ENCODE assay signal across 2 cellular contexts in the genomic region with DNA sequence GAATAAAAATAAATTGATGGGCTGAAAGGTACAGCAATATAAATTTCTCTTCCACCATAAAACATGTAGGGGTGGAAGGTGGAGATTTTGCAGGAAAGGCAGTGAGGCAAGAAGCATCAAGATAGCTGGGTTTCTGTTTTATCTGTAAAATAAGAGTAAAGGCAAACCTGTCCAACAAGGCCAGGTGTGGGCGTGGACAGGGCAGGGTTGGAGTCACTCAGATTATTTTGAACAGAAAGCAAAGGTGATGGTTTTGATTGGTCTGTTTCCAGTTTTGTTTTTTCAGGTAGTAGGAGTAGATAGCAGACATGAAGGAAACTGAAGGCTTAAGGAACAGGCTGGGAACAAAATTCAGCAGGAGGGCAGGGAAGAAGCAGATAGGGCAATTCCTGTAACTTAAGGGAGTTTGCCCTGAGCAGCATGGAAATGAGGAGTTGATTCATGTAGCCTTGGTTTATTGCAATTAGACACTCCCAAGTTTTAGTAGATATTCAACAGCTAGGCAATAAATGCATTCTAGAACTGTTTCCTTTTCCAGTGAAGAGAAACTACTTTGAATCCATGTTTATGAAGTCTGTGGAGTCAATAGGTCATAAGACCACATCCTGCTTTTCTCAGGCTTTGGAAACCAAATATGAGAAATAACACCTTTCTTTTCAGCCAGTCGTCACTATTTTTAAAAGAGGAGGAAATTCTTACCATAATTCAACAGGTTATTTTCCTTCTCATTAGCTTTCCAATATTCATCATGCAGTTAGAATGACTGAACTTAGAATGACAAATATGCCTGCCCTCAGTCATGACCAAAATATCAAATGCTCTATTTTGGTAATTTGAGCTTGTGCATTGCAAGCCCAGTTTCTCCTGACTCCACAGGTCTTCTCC.
TF ChIP-seq lines count a peak whose summit lies in the region.

No MANE protein-coding gene starts in this region.

TF ChIP-seq in SK-N-SH, 30 proteins besides CTCF, POLR2A, EP300 and RAD21 (continued from another document):
- TF ChIP-seq, protein P1, sequence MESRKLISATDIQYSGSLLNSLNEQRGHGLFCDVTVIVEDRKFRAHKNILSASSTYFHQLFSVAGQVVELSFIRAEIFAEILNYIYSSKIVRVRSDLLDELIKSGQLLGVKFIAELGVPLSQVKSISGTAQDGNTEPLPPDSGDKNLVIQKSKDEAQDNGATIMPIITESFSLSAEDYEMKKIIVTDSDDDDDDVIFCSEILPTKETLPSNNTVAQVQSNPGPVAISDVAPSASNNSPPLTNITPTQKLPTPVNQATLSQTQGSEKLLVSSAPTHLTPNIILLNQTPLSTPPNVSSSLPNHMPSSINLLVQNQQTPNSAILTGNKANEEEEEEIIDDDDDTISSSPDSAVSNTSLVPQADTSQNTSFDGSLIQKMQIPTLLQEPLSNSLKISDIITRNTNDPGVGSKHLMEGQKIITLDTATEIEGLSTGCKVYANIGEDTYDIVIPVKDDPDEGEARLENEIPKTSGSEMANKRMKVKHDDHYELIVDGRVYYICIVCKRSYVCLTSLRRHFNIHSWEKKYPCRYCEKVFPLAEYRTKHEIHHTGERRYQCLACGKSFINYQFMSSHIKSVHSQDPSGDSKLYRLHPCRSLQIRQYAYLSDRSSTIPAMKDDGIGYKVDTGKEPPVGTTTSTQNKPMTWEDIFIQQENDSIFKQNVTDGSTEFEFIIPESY (IDR thresholded peaks at IDR 0.05; ENCODE audit: borderline replicate concordance, low read depth): no peak
- TF ChIP-seq, protein P2, sequence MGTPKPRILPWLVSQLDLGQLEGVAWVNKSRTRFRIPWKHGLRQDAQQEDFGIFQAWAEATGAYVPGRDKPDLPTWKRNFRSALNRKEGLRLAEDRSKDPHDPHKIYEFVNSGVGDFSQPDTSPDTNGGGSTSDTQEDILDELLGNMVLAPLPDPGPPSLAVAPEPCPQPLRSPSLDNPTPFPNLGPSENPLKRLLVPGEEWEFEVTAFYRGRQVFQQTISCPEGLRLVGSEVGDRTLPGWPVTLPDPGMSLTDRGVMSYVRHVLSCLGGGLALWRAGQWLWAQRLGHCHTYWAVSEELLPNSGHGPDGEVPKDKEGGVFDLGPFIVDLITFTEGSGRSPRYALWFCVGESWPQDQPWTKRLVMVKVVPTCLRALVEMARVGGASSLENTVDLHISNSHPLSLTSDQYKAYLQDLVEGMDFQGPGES (IDR thresholded peaks at IDR 0.05; ENCODE audit: low read depth, low read length): no peak
- TF ChIP-seq JUND (IDR thresholded peaks at IDR 0.05) (no peak), NRF1 (IDR thresholded peaks at IDR 0.05; ENCODE audit: low read depth, low read length) (no peak), SMC3 (IDR thresholded peaks at IDR 0.05; ENCODE audit: low read depth, low read length) (no peak), CHD2 (IDR thresholded peaks at IDR 0.05; ENCODE audit: low read length, partially characterized antibody) (no peak), RCOR1 (IDR thresholded peaks at IDR 0.05; ENCODE audit: low read length) (no peak), FOXJ3 (CRISPR knock-in tag; IDR thresholded peaks at IDR 0.05) (no peak), GABPA (IDR thresholded peaks at IDR 0.05; ENCODE audit: low read depth) (no peak), ELF1 (IDR thresholded peaks at IDR 0.05) (no peak), MXI1 (IDR thresholded peaks at IDR 0.05; ENCODE audit: low read depth, low read length) (no peak), RXRA (IDR thresholded peaks at IDR 0.05; ENCODE audit: borderline replicate concordance, low read depth) (no peak)
- TF ChIP-seq, protein P3, sequence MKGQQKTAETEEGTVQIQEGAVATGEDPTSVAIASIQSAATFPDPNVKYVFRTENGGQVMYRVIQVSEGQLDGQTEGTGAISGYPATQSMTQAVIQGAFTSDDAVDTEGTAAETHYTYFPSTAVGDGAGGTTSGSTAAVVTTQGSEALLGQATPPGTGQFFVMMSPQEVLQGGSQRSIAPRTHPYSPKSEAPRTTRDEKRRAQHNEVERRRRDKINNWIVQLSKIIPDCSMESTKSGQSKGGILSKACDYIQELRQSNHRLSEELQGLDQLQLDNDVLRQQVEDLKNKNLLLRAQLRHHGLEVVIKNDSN (IDR thresholded peaks at IDR 0.05; ENCODE audit: borderline replicate concordance, low read depth): no peak
TF ChIP-seq in SK-N-SH: peak in this region for 0.

TF ChIP-seq in SK-N-SH treated with all-trans-retinoic acid at 6 μM for 48 hours, 23 proteins besides CTCF, POLR2A, EP300 and RAD21 (continued from another document):
- TF ChIP-seq, protein P4, sequence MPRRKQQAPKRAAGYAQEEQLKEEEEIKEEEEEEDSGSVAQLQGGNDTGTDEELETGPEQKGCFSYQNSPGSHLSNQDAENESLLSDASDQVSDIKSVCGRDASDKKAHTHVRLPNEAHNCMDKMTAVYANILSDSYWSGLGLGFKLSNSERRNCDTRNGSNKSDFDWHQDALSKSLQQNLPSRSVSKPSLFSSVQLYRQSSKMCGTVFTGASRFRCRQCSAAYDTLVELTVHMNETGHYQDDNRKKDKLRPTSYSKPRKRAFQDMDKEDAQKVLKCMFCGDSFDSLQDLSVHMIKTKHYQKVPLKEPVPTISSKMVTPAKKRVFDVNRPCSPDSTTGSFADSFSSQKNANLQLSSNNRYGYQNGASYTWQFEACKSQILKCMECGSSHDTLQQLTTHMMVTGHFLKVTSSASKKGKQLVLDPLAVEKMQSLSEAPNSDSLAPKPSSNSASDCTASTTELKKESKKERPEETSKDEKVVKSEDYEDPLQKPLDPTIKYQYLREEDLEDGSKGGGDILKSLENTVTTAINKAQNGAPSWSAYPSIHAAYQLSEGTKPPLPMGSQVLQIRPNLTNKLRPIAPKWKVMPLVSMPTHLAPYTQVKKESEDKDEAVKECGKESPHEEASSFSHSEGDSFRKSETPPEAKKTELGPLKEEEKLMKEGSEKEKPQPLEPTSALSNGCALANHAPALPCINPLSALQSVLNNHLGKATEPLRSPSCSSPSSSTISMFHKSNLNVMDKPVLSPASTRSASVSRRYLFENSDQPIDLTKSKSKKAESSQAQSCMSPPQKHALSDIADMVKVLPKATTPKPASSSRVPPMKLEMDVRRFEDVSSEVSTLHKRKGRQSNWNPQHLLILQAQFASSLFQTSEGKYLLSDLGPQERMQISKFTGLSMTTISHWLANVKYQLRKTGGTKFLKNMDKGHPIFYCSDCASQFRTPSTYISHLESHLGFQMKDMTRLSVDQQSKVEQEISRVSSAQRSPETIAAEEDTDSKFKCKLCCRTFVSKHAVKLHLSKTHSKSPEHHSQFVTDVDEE (CRISPR knock-in tag; IDR thresholded peaks at IDR 0.05): no peak
- TF ChIP-seq TOX (CRISPR knock-in tag; IDR thresholded peaks at IDR 0.05; ENCODE audit: borderline replicate concordance): no peak
- no peak for TF ChIP-seq ISL1 (CRISPR knock-in tag; IDR thresholded peaks at IDR 0.05)
- no peak for TF ChIP-seq GLIS3 (CRISPR knock-in tag; IDR thresholded peaks at IDR 0.05)
- TF ChIP-seq PPARA (CRISPR knock-in tag; IDR thresholded peaks at IDR 0.05; ENCODE audit: borderline replicate concordance): no peak
- no peak for TF ChIP-seq RARB (CRISPR knock-in tag; IDR thresholded peaks at IDR 0.05)
- TF ChIP-seq CSDC2 (CRISPR knock-in tag; IDR thresholded peaks at IDR 0.05): no peak
- TF ChIP-seq ZNF8 (CRISPR knock-in tag; IDR thresholded peaks at IDR 0.05): no peak
- no peak for TF ChIP-seq TCF4 (CRISPR knock-in tag; IDR thresholded peaks at IDR 0.05; ENCODE audit: borderline replicate concordance)
- TF ChIP-seq ESRRG (CRISPR knock-in tag; IDR thresholded peaks at IDR 0.05): no peak
- TF ChIP-seq, protein P5, sequence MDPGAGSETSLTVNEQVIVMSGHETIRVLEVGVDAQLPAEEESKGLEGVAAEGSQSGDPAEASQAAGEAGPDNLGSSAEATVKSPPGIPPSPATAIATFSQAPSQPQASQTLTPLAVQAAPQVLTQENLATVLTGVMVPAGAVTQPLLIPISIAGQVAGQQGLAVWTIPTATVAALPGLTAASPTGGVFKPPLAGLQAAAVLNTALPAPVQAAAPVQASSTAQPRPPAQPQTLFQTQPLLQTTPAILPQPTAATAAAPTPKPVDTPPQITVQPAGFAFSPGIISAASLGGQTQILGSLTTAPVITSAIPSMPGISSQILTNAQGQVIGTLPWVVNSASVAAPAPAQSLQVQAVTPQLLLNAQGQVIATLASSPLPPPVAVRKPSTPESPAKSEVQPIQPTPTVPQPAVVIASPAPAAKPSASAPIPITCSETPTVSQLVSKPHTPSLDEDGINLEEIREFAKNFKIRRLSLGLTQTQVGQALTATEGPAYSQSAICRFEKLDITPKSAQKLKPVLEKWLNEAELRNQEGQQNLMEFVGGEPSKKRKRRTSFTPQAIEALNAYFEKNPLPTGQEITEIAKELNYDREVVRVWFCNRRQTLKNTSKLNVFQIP (CRISPR knock-in tag; IDR thresholded peaks at IDR 0.05; ENCODE audit: borderline replicate concordance, low read depth): no peak
- TF ChIP-seq ZFP30 (CRISPR knock-in tag; IDR thresholded peaks at IDR 0.05): no peak
- TF ChIP-seq, protein P6, sequence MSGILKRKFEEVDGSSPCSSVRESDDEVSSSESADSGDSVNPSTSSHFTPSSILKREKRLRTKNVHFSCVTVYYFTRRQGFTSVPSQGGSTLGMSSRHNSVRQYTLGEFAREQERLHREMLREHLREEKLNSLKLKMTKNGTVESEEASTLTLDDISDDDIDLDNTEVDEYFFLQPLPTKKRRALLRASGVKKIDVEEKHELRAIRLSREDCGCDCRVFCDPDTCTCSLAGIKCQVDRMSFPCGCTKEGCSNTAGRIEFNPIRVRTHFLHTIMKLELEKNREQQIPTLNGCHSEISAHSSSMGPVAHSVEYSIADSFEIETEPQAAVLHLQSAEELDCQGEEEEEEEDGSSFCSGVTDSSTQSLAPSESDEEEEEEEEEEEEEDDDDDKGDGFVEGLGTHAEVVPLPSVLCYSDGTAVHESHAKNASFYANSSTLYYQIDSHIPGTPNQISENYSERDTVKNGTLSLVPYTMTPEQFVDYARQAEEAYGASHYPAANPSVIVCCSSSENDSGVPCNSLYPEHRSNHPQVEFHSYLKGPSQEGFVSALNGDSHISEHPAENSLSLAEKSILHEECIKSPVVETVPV (CRISPR knock-in tag; IDR thresholded peaks at IDR 0.05): no peak
- TF ChIP-seq ARNTL (CRISPR knock-in tag; IDR thresholded peaks at IDR 0.05; ENCODE audit: borderline replicate concordance, low read depth): no peak
- TF ChIP-seq BACH2 (CRISPR knock-in tag; IDR thresholded peaks at IDR 0.05; ENCODE audit: borderline replicate concordance): no peak
TF ChIP-seq in SK-N-SH treated with all-trans-retinoic acid at 6 μM for 48 hours: peak in this region for 0.
